In genomic region chr17:69951058-69951457, GRCh38 we compare ENCODE assay signal across 28 cellular contexts.
"Had no signal": no experiment of that assay in that cellular context is flagged by ENCODE, and none has a peak within 500 bp of the region (broad histone marks: within the 10 kb centered on the region; RNA-seq: fewer than 3 reads in every experiment).

No MANE protein-coding gene starts in this region.

- H3K9ac ChIP-seq: neural progenitor cell had no signal

- H3K4me1 ChIP-seq: foreskin keratinocyte, left lung, neural progenitor cell, prostate gland, transverse colon, upper lobe of right lung, uterus had no signal

- DNase-seq: dermis blood vessel endothelial cell; effector memory CD4-positive, alpha-beta T cell; foreskin keratinocyte; heart left ventricle; hippocampal formation; left cardiac atrium; left lung; mesenchymal stem cell; mucosa of descending colon; naive B cell; right cardiac atrium; sigmoid colon; stimulated activated CD4-positive, alpha-beta T cell treated with anti-CD3 and anti-CD28 coated beads, Interleukin-2, amount 100 ng/mL, for 24 hours; stimulated activated CD4-positive, alpha-beta T cell treated with anti-CD3 and anti-CD28 coated beads, Interleukin-4, amount 100 ng/mL, for 4 hours; stimulated activated naive CD8-positive, alpha-beta T cell treated with anti-CD3 and anti-CD28 coated beads, Interleukin-15, Interleukin-2, amounts not matched to agents 100 U/mL and 50 U/mL, for 24 hours; transverse colon; upper lobe of right lung; uterus had no signal

- H3K4me2 ChIP-seq: neural progenitor cell had no signal

- H3K36me3 Mint-ChIP-seq: mesothelial cell of epicardium; naive B cell; natural killer cell treated with Interleukin-12 subunit alpha and Interleukin-12 subunit beta and Interleukin-15 and Interleukin-18, amount 100 ng/mL, for 72 hours; neural progenitor cell; stimulated activated memory B cell treated with anti-CD40 and anti-IgM and Interleukin-4, amounts not matched to agents 10 μg/mL and 1 μg/mL and 100 μg/mL, for 72 hours had no signal

- H3K4me3 Mint-ChIP-seq: mesothelial cell of epicardium; naive B cell; natural killer cell treated with Interleukin-12 subunit alpha and Interleukin-12 subunit beta and Interleukin-15 and Interleukin-18, amount 100 ng/mL, for 72 hours; neural progenitor cell; stimulated activated memory B cell treated with anti-CD40 and anti-IgM and Interleukin-4, amounts not matched to agents 10 μg/mL and 1 μg/mL and 100 μg/mL, for 72 hours had no signal

- H3K4me3 ChIP-seq: coronary artery, esophagus muscularis mucosa, gastroesophageal sphincter, heart left ventricle, left lung, mucosa of descending colon, neural progenitor cell, prostate gland, sigmoid colon, transverse colon, upper lobe of right lung, uterus had no signal

- H3K27me3 ChIP-seq: esophagus muscularis mucosa, foreskin keratinocyte, gastroesophageal sphincter, heart left ventricle, left lung, neural progenitor cell, sigmoid colon, transverse colon, upper lobe of right lung, uterus had no signal

- H3K27me3 Mint-ChIP-seq: naive B cell; natural killer cell treated with Interleukin-12 subunit alpha and Interleukin-12 subunit beta and Interleukin-15 and Interleukin-18, amount 100 ng/mL, for 72 hours; stimulated activated memory B cell treated with anti-CD40 and anti-IgM and Interleukin-4, amounts not matched to agents 10 μg/mL and 1 μg/mL and 100 μg/mL, for 72 hours had no signal

- FAIRE-seq: endothelial cell of umbilical vein, islet of Langerhans had no signal

- H3K36me3 ChIP-seq: esophagus muscularis mucosa, gastroesophageal sphincter, heart left ventricle, left lung, neural progenitor cell, prostate gland, sigmoid colon, transverse colon, upper lobe of right lung, uterus had no signal

- ATAC-seq: foreskin keratinocyte; gastroesophageal sphincter; heart left ventricle; left cardiac atrium; left lung; mucosa of descending colon; natural killer cell treated with Interleukin-12 subunit alpha and Interleukin-12 subunit beta and Interleukin-15 and Interleukin-18, amount 100 ng/mL, for 72 hours; right cardiac atrium; stimulated activated memory B cell treated with anti-CD40 and anti-IgM and Interleukin-4, amounts not matched to agents 10 μg/mL and 1 μg/mL and 100 μg/mL, for 72 hours; stimulated activated naive CD8-positive, alpha-beta T cell treated with anti-CD3 and anti-CD28 coated beads, Interleukin-15, Interleukin-2, amounts not matched to agents 100 U/mL and 50 U/mL, for 24 hours; upper lobe of right lung had no signal

- H3K9me3 ChIP-seq: esophagus muscularis mucosa, gastroesophageal sphincter, left lung, mucosa of descending colon, prostate gland, sigmoid colon, transverse colon, upper lobe of right lung, uterus had no signal

- H3K27ac ChIP-seq: coronary artery, esophagus muscularis mucosa, foreskin keratinocyte, gastroesophageal sphincter, heart left ventricle, left lung, neural progenitor cell, prostate gland, sigmoid colon, transverse colon, upper lobe of right lung, uterus had no signal

- H3K27ac Mint-ChIP-seq: mesothelial cell of epicardium; naive B cell; natural killer cell treated with Interleukin-12 subunit alpha and Interleukin-12 subunit beta and Interleukin-15 and Interleukin-18, amount 100 ng/mL, for 72 hours; neural progenitor cell; stimulated activated memory B cell treated with anti-CD40 and anti-IgM and Interleukin-4, amounts not matched to agents 10 μg/mL and 1 μg/mL and 100 μg/mL, for 72 hours had no signal

- H3K4me1 Mint-ChIP-seq: stimulated activated memory B cell treated with anti-CD40 and anti-IgM and Interleukin-4, amounts not matched to agents 10 μg/mL and 1 μg/mL and 100 μg/mL, for 72 hours had no signal

- H2AFZ ChIP-seq: neural progenitor cell had no signal

- H3K9me3 Mint-ChIP-seq: natural killer cell treated with Interleukin-12 subunit alpha and Interleukin-12 subunit beta and Interleukin-15 and Interleukin-18, amount 100 ng/mL, for 72 hours; neural progenitor cell; stimulated activated memory B cell treated with anti-CD40 and anti-IgM and Interleukin-4, amounts not matched to agents 10 μg/mL and 1 μg/mL and 100 μg/mL, for 72 hours had no signal
